ENCODE assay signal across 1 cellular context in genomic region chr14:22829661-22830328, GRCh38.
A peak's percentile ranks its signal among the peaks of the same experiment; 100 is the strongest.
TF ChIP-seq lines count a peak whose summit lies in the region.

MRPL52 (plus strand) TSS chr14:22829887; CDS start chr14:22829913, 26 bp downstream.

TF ChIP-seq in HepG2, 621 proteins besides CTCF, POLR2A, EP300 and RAD21 (continued from another document and continues in another):
- TF ChIP-seq ZNF432 (CRISPR knock-in tag; IDR thresholded peaks at IDR 0.05; ENCODE audit: borderline replicate concordance) (no peak), MTA3 (CRISPR knock-in tag; IDR thresholded peaks at IDR 0.05) (peak; percentile 80; the same call in 1 of the 2 replicates), HOXA5 (CRISPR knock-in tag; IDR thresholded peaks at IDR 0.05) (no peak; the same call in 1 of the 2 replicates), ZNF44 (CRISPR knock-in tag; IDR thresholded peaks at IDR 0.05) (no peak), SP5 (CRISPR knock-in tag; IDR thresholded peaks at IDR 0.05; ENCODE audit: borderline replicate concordance, low read depth) (peak; percentile 60; the same call in 1 of the 2 replicates), ZNF800 (CRISPR knock-in tag; IDR thresholded peaks at IDR 0.05) (no peak), NKX3-1 (CRISPR knock-in tag; IDR thresholded peaks at IDR 0.05) (no peak), MBNL3 (CRISPR knock-in tag; conservative IDR thresholded peaks at IDR 0.05) (no peak), SRSF4 (IDR thresholded peaks at IDR 0.05; ENCODE audit: low read depth, low read length, poor library complexity, severe bottlenecking) (no peak), ZNF441 (CRISPR knock-in tag; IDR thresholded peaks at IDR 0.05; ENCODE audit: borderline replicate concordance) (peak; percentile 79), FOXK2 (IDR thresholded peaks at IDR 0.05) (no peak), IKZF5 (CRISPR knock-in tag; IDR thresholded peaks at IDR 0.05) (peak; percentile 80; the same call in 1 of the 2 replicates), ZNF564 (CRISPR knock-in tag; IDR thresholded peaks at IDR 0.05) (no peak), KIAA2018 (CRISPR knock-in tag; IDR thresholded peaks at IDR 0.05; ENCODE audit: borderline replicate concordance) (no peak), CHD2 (IDR thresholded peaks at IDR 0.05; ENCODE audit: low read depth, low read length) (peak; percentile 87), ZBTB43 (CRISPR knock-in tag; conservative IDR thresholded peaks at IDR 0.05) (no peak; the same call in 1 of the 2 replicates), REL (CRISPR knock-in tag; conservative IDR thresholded peaks at IDR 0.05) (no peak), BORCS8-MEF2B (CRISPR knock-in tag; IDR thresholded peaks at IDR 0.05) (peak; percentile 84; the same call in 1 of the 2 replicates), KAT2B (IDR thresholded peaks at IDR 0.05; ENCODE audit: borderline replicate concordance, low read depth, low read length) (no peak), CENPBD1 (CRISPR knock-in tag; IDR thresholded peaks at IDR 0.05; ENCODE audit: borderline replicate concordance, low read depth) (0 out of 2 replicates have a peak, but pooled peaks have one; percentile 82), ZBTB21 (CRISPR knock-in tag; IDR thresholded peaks at IDR 0.05) (no peak), CREM (IDR thresholded peaks at IDR 0.05) (peak; percentile 95), CREM (CRISPR knock-in tag; IDR thresholded peaks at IDR 0.05) (no peak), NR2F1 (CRISPR knock-in tag; IDR thresholded peaks at IDR 0.05) (no peak), DPF2 (CRISPR knock-in tag; IDR thresholded peaks at IDR 0.05; ENCODE audit: borderline replicate concordance, low read depth) (no peak), ZBTB46 (CRISPR knock-in tag; IDR thresholded peaks at IDR 0.05; ENCODE audit: borderline replicate concordance) (no peak), ELF3 (CRISPR knock-in tag; IDR thresholded peaks at IDR 0.05) (peak; percentile 98), ATF7 (IDR thresholded peaks at IDR 0.05) (no peak), ATF7 (CRISPR knock-in tag; IDR thresholded peaks at IDR 0.05) (peak; percentile 80), ZNF7 (CRISPR knock-in tag; IDR thresholded peaks at IDR 0.05) (peak; percentile 23; the same call in 1 of the 2 replicates), ZNF644 (CRISPR knock-in tag; IDR thresholded peaks at IDR 0.05; ENCODE audit: low read depth) (peak; percentile 82; the same call in 1 of the 2 replicates), FOXP1 (IDR thresholded peaks at IDR 0.05) (no peak), FOXP1 (CRISPR knock-in tag; IDR thresholded peaks at IDR 0.05) (no peak), FUBP1 (CRISPR knock-in tag; IDR thresholded peaks at IDR 0.05; ENCODE audit: borderline replicate concordance) (no peak), KDM1A (CRISPR knock-in tag; IDR thresholded peaks at IDR 0.05) (no peak), BRCA1 (CRISPR knock-in tag; IDR thresholded peaks at IDR 0.05) (no peak), ZNF431 (CRISPR knock-in tag; IDR thresholded peaks at IDR 0.05; ENCODE audit: borderline replicate concordance, low read depth) (0 out of 2 replicates have a peak, but pooled peaks have one; percentile 18), ZFP36 (IDR thresholded peaks at IDR 0.05; ENCODE audit: borderline replicate concordance, low read depth, low read length, partially characterized antibody) (no peak), CENPX (CRISPR knock-in tag; IDR thresholded peaks at IDR 0.05) (no peak), MED1 (CRISPR knock-in tag; IDR thresholded peaks at IDR 0.05) (peak; percentile 28; the same call in 1 of the 2 replicates), MTF2 (CRISPR knock-in tag; IDR thresholded peaks at IDR 0.05; ENCODE audit: borderline replicate concordance) (no peak), BCLAF1 (IDR thresholded peaks at IDR 0.05) (no peak), IRX3 (CRISPR knock-in tag; IDR thresholded peaks at IDR 0.05; ENCODE audit: borderline replicate concordance, low read depth) (0 out of 2 replicates have a peak, but pooled peaks have one; percentile 27), MXD4 (CRISPR knock-in tag; IDR thresholded peaks at IDR 0.05) (no peak; the same call in 1 of the 2 replicates)
